In genomic region chr6:80105972-80106417, GRCh38 we compare ENCODE assay signal across 8 cellular contexts. TPM values are rescaled to one million over a fixed set of nuclear protein-coding genes. Genes with fewer than 3 reads are reported as not detected.
DNase-seq lines count a peak whose midpoint lies in the region; ATAC-seq and TF ChIP-seq lines count a peak whose summit lies in the region.

No MANE protein-coding gene starts in this region.

- no peaks in the 10 kb centered on the region for H3K36me3 ChIP-seq in GM06990 (ENCODE audit: control insufficient read depth, insufficient read depth, low read length)
- no peaks in the 10 kb centered on the region for H3K36me3 ChIP-seq in iPS-20b (ENCODE audit: insufficient read depth, low read depth, low read length)
- no peaks in the 10 kb centered on the region for H3K36me3 ChIP-seq in tibial nerve

- H3K27me3 Mint-ChIP-seq in WTC11 (ENCODE audit: low read depth), result peaks cover 11% of the 10 kb centered on the region

- TF ChIP-seq EP300 in tibial nerve (IDR thresholded peaks at IDR 0.05), result no peak

- peak overlapping the region; percentile 18 for H3K27ac ChIP-seq in iPS-20b (ENCODE audit: low read length)
- H3K27ac ChIP-seq in tibial nerve, result peak overlapping the region; percentile 41 to 93 (median 80)

- H3K9me3 ChIP-seq in iPS-20b (ENCODE audit: insufficient read depth, low read depth, low read length) (no peaks in the 10 kb centered on the region), tibial nerve (no peaks in the 10 kb centered on the region)

- TF ChIP-seq CTCF in GM06990 (IDR thresholded peaks at IDR 0.05; ENCODE audit: insufficient read depth, low read length, poor library complexity, severe bottlenecking) (no peak), WTC11 (IDR thresholded peaks at IDR 0.05) (no peak), tibial nerve (IDR thresholded peaks at IDR 0.05) (no peak), GM10266 (IDR thresholded peaks at IDR 0.05; ENCODE audit: control insufficient read depth, insufficient read depth, low read depth, missing control alignments) (no peak)

- WGBS in tibial nerve, 2 donors, result 0 to 1% methylated on average over 6 of the region's 6 CpGs

- H3K4me3 Mint-ChIP-seq in WTC11, result peak overlapping the region; percentile 98

- POLR2A ChIA-PET in WTC11 (lab: Charles Lee), result interaction anchor here (0.6 to 1.0 kb wide), 4 partner anchors 13 to 417 kb away, joined by 3 to 8 read pairs (median 4); partner anchors contain the start of gene TTK

- H3K4me1 Mint-ChIP-seq in WTC11, result peaks cover 26% of the 10 kb centered on the region

- H3K4me1 ChIP-seq in iPS-20b (ENCODE audit: insufficient read depth, low read length), result peaks cover 4% of the 10 kb centered on the region; the same call in 1 of the 2 replicates
- peaks cover 0 to 27% (median 6%) of the 10 kb centered on the region in 4 donors for H3K4me1 ChIP-seq in tibial nerve

- H3K27me3 ChIP-seq in GM06990 (replicated peaks; ENCODE audit: control insufficient read depth, insufficient read depth, low read length), result no peaks in the 10 kb centered on the region
- no peaks in the 10 kb centered on the region for H3K27me3 ChIP-seq in iPS-20b (ENCODE audit: insufficient read depth, low read length)
- H3K27me3 ChIP-seq in tibial nerve, result no peaks in the 10 kb centered on the region

- peak overlapping the region; percentile 61; the same call in 1 of the 2 replicates for H3K9ac ChIP-seq in iPS-20b (ENCODE audit: low read depth, low read length)

- no peak for TF ChIP-seq POLR2A in tibial nerve (IDR thresholded peaks at IDR 0.05)

- ATAC-seq in HG02571 (IDR thresholded peaks at IDR 0.05; ENCODE audit: unreplicated experiment), result peak; percentile 2
- no peak for ATAC-seq in WTC11
- ATAC-seq in HG03565 (IDR thresholded peaks at IDR 0.05; ENCODE audit: unreplicated experiment), result no peak

- CTCF ChIA-PET in WTC11 (lab: Charles Lee), result interaction anchor here (0.6 to 1.5 kb wide), 5 partner anchors 156 to 1498 kb away, joined by 3 to 9 read pairs (median 6); no protein-coding TSS in a partner anchor

- no peak for DNase-seq in GM06990 (ENCODE audit: extremely low read depth, insufficient read length)
- no peak for DNase-seq in WTC11 (ENCODE audit: low spot score)
- DNase-seq in tibial nerve (ENCODE audit: low spot score in 2 of 2), result no peak
- no peak for DNase-seq in mucosa of gallbladder (ENCODE audit: low spot score)
- DNase-seq in GM10266 (ENCODE audit: extremely low spot score), result no peak

- peak overlapping the region; percentile 64 for H3K27ac Mint-ChIP-seq in WTC11

- no peaks in the 10 kb centered on the region for H3K36me3 Mint-ChIP-seq in WTC11

- no peaks in the 10 kb centered on the region for H3K9me3 Mint-ChIP-seq in WTC11

- H3K4me3 ChIP-seq in GM06990 (replicated peaks; ENCODE audit: low read depth, low read length) (peak overlapping the region; percentile 56), iPS-20b (ENCODE audit: low read length) (peak overlapping the region; percentile 92), tibial nerve (peak overlapping the region; percentile 36 to 96 (median 82))

TF ChIP-seq in WTC11, 78 proteins besides CTCF, POLR2A, EP300 and RAD21:
- TF ChIP-seq USF1 (CRISPR knock-in tag; IDR thresholded peaks at IDR 0.05) (no peak), E2F4 (CRISPR knock-in tag; IDR thresholded peaks at IDR 0.05; ENCODE audit: borderline replicate concordance, low read depth) (no peak), PRDM15 (CRISPR knock-in tag; IDR thresholded peaks at IDR 0.05) (no peak)
- TF ChIP-seq, protein P1, sequence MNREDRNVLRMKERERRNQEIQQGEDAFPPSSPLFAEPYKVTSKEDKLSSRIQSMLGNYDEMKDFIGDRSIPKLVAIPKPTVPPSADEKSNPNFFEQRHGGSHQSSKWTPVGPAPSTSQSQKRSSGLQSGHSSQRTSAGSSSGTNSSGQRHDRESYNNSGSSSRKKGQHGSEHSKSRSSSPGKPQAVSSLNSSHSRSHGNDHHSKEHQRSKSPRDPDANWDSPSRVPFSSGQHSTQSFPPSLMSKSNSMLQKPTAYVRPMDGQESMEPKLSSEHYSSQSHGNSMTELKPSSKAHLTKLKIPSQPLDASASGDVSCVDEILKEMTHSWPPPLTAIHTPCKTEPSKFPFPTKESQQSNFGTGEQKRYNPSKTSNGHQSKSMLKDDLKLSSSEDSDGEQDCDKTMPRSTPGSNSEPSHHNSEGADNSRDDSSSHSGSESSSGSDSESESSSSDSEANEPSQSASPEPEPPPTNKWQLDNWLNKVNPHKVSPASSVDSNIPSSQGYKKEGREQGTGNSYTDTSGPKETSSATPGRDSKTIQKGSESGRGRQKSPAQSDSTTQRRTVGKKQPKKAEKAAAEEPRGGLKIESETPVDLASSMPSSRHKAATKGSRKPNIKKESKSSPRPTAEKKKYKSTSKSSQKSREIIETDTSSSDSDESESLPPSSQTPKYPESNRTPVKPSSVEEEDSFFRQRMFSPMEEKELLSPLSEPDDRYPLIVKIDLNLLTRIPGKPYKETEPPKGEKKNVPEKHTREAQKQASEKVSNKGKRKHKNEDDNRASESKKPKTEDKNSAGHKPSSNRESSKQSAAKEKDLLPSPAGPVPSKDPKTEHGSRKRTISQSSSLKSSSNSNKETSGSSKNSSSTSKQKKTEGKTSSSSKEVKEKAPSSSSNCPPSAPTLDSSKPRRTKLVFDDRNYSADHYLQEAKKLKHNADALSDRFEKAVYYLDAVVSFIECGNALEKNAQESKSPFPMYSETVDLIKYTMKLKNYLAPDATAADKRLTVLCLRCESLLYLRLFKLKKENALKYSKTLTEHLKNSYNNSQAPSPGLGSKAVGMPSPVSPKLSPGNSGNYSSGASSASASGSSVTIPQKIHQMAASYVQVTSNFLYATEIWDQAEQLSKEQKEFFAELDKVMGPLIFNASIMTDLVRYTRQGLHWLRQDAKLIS (CRISPR knock-in tag; IDR thresholded peaks at IDR 0.05; ENCODE audit: borderline replicate concordance), result no peak

RNA-seq across cellular contexts. Expression of gene BCKDHB, which starts 0.5 kb away (rescaled TPM):
- total RNA-seq in WTC11 (2021) (24.3 to 30.0 TPM (median 27.5 TPM) in 3 replicates), tibial nerve (10 to 100 TPM; 13.5 to 28.7 (median 23.4) TPM), mucosa of gallbladder (20.9 TPM)
